14 cellular contexts compared by ENCODE assay signal in the genomic region with DNA sequence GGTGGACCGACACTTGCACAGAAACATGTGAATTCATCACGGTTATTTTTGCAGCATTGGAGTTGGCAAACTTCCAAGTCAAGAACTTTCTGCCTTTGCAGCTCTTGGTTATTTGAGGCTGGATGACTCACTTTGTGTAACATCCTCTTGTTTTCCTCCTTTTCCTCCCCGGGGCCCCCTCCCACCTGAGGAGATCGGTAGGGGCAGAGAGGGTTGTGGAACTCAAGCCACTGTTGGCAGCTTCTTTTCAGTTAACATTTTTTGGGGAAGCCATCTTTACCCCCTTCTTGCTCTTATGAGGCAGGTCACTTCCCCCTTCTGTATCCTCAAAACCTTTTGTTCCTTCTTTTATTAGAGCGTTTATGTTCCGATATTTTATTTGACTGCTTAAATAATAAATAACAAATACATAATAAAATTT. TPM values are rescaled to one million over a fixed set of nuclear protein-coding genes. Genes with fewer than 3 reads are reported as not detected.
DNase-seq lines count a peak whose midpoint lies in the region; ATAC-seq and TF ChIP-seq lines count a peak whose summit lies in the region.
"Had no signal": no experiment of that assay in that cellular context is flagged by ENCODE, and none has a peak within 500 bp of the region (broad histone marks: within the 10 kb centered on the region; RNA-seq: fewer than 3 reads in every experiment).

No MANE protein-coding gene starts in this region.

- no peaks in the 10 kb centered on the region for H3K9me2 ChIP-seq in Karpas-422 (replicated peaks; ENCODE audit: insufficient read depth, low read length)

- no peaks in the 10 kb centered on the region for H3K4me1 ChIP-seq in Karpas-422 (ENCODE audit: low read length)

- in situ Hi-C loops in astrocyte of the spinal cord (cut with HindIII; ENCODE audit: low sequenced_read_pairs), result no loop called here

- ATAC-seq in activated naive CD8-positive, alpha-beta T cell treated with anti-CD3 and anti-CD28 coated beads, Interleukin-2, amount 50 U/mL, for 24 hours, result no peak
- ATAC-seq in HG03095 (IDR thresholded peaks at IDR 0.05; ENCODE audit: unreplicated experiment), result no peak
- ATAC-seq: activated CD8-positive, alpha-beta memory T cell treated with anti-CD3 and anti-CD28 coated beads, Interleukin-2, amount 10 ng/mL, durations not matched to agents 7 days and 5 days had no signal

- H3K9me3 ChIP-seq in Karpas-422 (ENCODE audit: low read length), result no peaks in the 10 kb centered on the region
- H3K9me3 ChIP-seq: SJSA1 had no signal

- no peak overlapping the region for H2AFZ ChIP-seq in Karpas-422 (ENCODE audit: low read length)

- peak; percentile 21 to 44 for DNase-seq in AML-193 (lab: John Stamatoyannopoulos, UW)
- DNase-seq in HT1080 (ENCODE audit: low read depth), result peak; percentile 90
- peak; percentile 86 for DNase-seq in astrocyte of the spinal cord (ENCODE audit: low read depth, low spot score)
- DNase-seq in kidney tubule cell (ENCODE audit: low spot score), result peak; percentile 91
- DNase-seq in activated naive CD8-positive, alpha-beta T cell treated with anti-CD3 and anti-CD28 coated beads, Interleukin-2, amount 50 U/mL, for 24 hours, result no peak
- no peak for DNase-seq in Karpas-422
- no peak for DNase-seq in activated CD4-positive, alpha-beta T cell treated with anti-CD3 and anti-CD28 coated beads, Interleukin-2, amount 50 U/mL, for 48 hours
- DNase-seq: activated CD8-positive, alpha-beta memory T cell treated with anti-CD3 and anti-CD28 coated beads, Interleukin-2, amount 10 ng/mL, durations not matched to agents 7 days and 5 days; cerebellar nuclear complex; GF-D8; NCI-H1417 had no signal

- no peak overlapping the region for H3K4me3 Mint-ChIP-seq in activated naive CD8-positive, alpha-beta T cell treated with anti-CD3 and anti-CD28 coated beads, Interleukin-2, amount 50 U/mL, for 24 hours
- H3K4me3 Mint-ChIP-seq: activated CD8-positive, alpha-beta memory T cell treated with anti-CD3 and anti-CD28 coated beads, Interleukin-2, amount 10 ng/mL, durations not matched to agents 7 days and 5 days had no signal

- no peak overlapping the region for H3K27ac ChIP-seq in Karpas-422 (ENCODE audit: low read length)
- H3K27ac ChIP-seq: SJSA1 had no signal

- H3K27me3 ChIP-seq in Karpas-422 (ENCODE audit: low read length), result no peaks in the 10 kb centered on the region
- H3K27me3 ChIP-seq: SJSA1 had no signal

- TF ChIP-seq CTCF in astrocyte of the spinal cord (IDR thresholded peaks at IDR 0.05; ENCODE audit: low read depth, low read length), result no peak

- H3K36me3 ChIP-seq in Karpas-422 (ENCODE audit: insufficient read depth, low read length), result no peaks in the 10 kb centered on the region

- H3K36me3 Mint-ChIP-seq in activated naive CD8-positive, alpha-beta T cell treated with anti-CD3 and anti-CD28 coated beads, Interleukin-2, amount 50 U/mL, for 24 hours (ENCODE audit: low read depth), result peaks cover 21% of the 10 kb centered on the region

- no peak overlapping the region for H3K9ac ChIP-seq in Karpas-422 (ENCODE audit: low read length)

- peaks cover 6% of the 10 kb centered on the region for H3K9me3 Mint-ChIP-seq in activated naive CD8-positive, alpha-beta T cell treated with anti-CD3 and anti-CD28 coated beads, Interleukin-2, amount 50 U/mL, for 24 hours

- H3K4me2 ChIP-seq in Karpas-422 (ENCODE audit: low read depth, low read length, poor library complexity, severe bottlenecking), result no peak overlapping the region

- H3K27me3 Mint-ChIP-seq in activated naive CD8-positive, alpha-beta T cell treated with anti-CD3 and anti-CD28 coated beads, Interleukin-2, amount 50 U/mL, for 24 hours, result no peaks in the 10 kb centered on the region
- H3K27me3 Mint-ChIP-seq: activated CD8-positive, alpha-beta memory T cell treated with anti-CD3 and anti-CD28 coated beads, Interleukin-2, amount 10 ng/mL, durations not matched to agents 7 days and 5 days had no signal

- no peaks in the 10 kb centered on the region for H4K20me1 ChIP-seq in Karpas-422 (ENCODE audit: insufficient read depth, low read depth, low read length)

- no peaks in the 10 kb centered on the region for H3K79me2 ChIP-seq in Karpas-422 (ENCODE audit: low read length)

- no peak overlapping the region for H3K4me3 ChIP-seq in astrocyte of the spinal cord (ENCODE audit: low read depth, low read length)
- no peak overlapping the region for H3K4me3 ChIP-seq in Karpas-422 (ENCODE audit: low read length)
- H3K4me3 ChIP-seq: SJSA1 had no signal

- H3K27ac Mint-ChIP-seq in activated naive CD8-positive, alpha-beta T cell treated with anti-CD3 and anti-CD28 coated beads, Interleukin-2, amount 50 U/mL, for 24 hours, result no peak overlapping the region
- H3K27ac Mint-ChIP-seq: activated CD8-positive, alpha-beta memory T cell treated with anti-CD3 and anti-CD28 coated beads, Interleukin-2, amount 10 ng/mL, durations not matched to agents 7 days and 5 days; progenitor cell of endocrine pancreas had no signal

- peaks cover 3% of the 10 kb centered on the region for H3K4me1 Mint-ChIP-seq in activated naive CD8-positive, alpha-beta T cell treated with anti-CD3 and anti-CD28 coated beads, Interleukin-2, amount 50 U/mL, for 24 hours
- H3K4me1 Mint-ChIP-seq: activated CD8-positive, alpha-beta memory T cell treated with anti-CD3 and anti-CD28 coated beads, Interleukin-2, amount 10 ng/mL, durations not matched to agents 7 days and 5 days had no signal

RNA-seq across cellular contexts. Expression of gene DDX1, which starts 48.6 kb away (rescaled TPM):
- total RNA-seq in HT1080 (2014; rRNA removed; shearing (Covaris generic)), result 90.5 and 102 TPM in 2 replicates
- 121 and 123 TPM in 2 replicates for polyA plus RNA-seq in HT1080 (2015; cell fraction: cytosol; rRNA removed)
- 173 and 199 TPM in 2 replicates for polyA plus RNA-seq in HT1080 (2015; cell fraction: nucleus; rRNA removed)
- 23.6 and 37.5 TPM in 2 replicates for total RNA-seq in Karpas-422 (2014; rRNA removed; shearing (Covaris generic); ENCODE audit: low replicate concordance)

Comparison
In these comparisons a context has a peak if more than half of its experiments do, and no peak if none do; other contexts are left out.
1. DNase-seq: peak in AML-193 (2 of 2), HT1080 (single experiment), astrocyte of the spinal cord (single experiment) and kidney tubule cell (single experiment); none in activated naive CD8-positive, alpha-beta T cell treated with anti-CD3 and anti-CD28 coated beads, Interleukin-2, amount 50 U/mL, for 24 hours (single experiment), Karpas-422 (single experiment) and activated CD4-positive, alpha-beta T cell treated with anti-CD3 and anti-CD28 coated beads, Interleukin-2, amount 50 U/mL, for 48 hours (0 of 2).